In the genomic region with DNA sequence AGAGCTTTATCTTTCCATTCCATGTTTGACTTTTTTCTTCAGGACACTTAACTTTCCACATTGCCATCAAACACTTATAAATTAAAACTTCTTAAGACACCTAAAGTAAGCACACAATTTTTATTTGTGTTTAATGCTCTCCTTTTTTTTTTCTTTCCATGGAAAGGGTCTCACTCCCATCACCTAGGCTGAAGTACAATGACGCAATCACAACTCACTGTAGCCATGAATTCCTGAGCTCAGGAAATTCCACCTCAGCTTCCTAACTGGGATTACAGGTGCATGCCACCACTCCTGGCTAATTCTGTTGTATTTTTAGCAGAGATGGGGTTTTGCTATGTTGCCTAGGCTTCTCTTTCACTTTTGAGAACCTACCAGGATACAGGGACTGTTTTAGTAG, we compare ENCODE assay signal across 2 cellular contexts.
TF ChIP-seq lines count a peak whose summit lies in the region.

No MANE protein-coding gene starts in this region.

TF ChIP-seq in HepG2, 621 proteins besides CTCF, POLR2A, EP300 and RAD21:
- no peak for TF ChIP-seq PHF5A (CRISPR knock-in tag; IDR thresholded peaks at IDR 0.05; ENCODE audit: low read depth, unreplicated experiment)
- no peak for TF ChIP-seq NFRKB (IDR thresholded peaks at IDR 0.05)
- peak; percentile 74 for TF ChIP-seq CEBPB (IDR thresholded peaks at IDR 0.05; ENCODE audit: borderline replicate concordance, low read depth, low read length)
- no peak for TF ChIP-seq ZNF552 (CRISPR knock-in tag; IDR thresholded peaks at IDR 0.05; ENCODE audit: borderline replicate concordance)

TF ChIP-seq in H1, 55 proteins besides CTCF, POLR2A, EP300 and RAD21:
- TF ChIP-seq CEBPB (IDR thresholded peaks at IDR 0.05; ENCODE audit: low read depth, low read length) (peak; percentile 93), RBBP5 (IDR thresholded peaks at IDR 0.05; ENCODE audit: borderline replicate concordance, low read depth, low read length) (no peak), BCL11A (IDR thresholded peaks at IDR 0.05; ENCODE audit: low read depth in 2 of 2, low read length in 2 of 2) (no peak), NANOG (IDR thresholded peaks at IDR 0.05; ENCODE audit: insufficient read depth, low read depth, low read length, poor library complexity, severe bottlenecking) (no peak)
